ENCODE assay signal across 8 cellular contexts in the genomic region with DNA sequence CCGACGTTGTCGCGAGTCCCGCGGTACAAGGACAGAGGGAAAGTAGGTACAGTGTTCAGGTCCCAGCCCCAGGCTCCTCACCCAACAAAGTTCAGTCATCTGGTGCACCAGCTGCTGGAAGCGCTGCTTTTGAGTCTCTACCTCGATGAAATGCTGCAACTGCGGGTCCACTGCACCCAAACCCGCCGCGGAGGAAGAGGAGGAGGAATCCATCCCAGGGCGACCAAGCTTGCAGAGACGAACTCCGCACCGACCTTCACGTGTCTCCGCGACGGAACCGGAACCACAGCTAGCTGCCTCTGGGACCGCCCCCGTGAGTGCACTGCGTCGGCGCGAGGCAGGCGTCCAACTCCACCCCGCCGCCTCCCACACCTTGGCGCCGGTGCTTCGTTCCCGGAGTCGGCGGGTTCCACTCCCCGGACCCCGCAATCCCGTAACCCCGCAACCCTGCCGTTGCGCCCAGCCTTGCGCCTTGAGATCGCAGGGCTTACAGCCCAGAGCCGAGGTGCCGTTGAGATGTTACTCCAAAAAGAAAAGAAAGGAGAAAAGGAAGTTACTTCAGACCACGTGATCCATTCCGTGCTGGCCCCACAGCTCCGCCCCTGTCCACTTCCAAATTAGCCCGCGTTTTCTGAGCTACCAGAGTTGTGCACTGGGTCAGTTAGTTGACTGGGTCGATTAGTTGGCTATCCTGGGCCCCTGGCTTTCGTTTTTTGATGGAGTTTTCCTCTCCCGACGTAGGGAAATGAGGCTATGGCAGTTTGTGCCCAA. TPM values are rescaled to one million over a fixed set of nuclear protein-coding genes. Genes with fewer than 3 reads are reported as not detected.
DNase-seq lines count a peak whose midpoint lies in the region; TF ChIP-seq lines count a peak whose summit lies in the region.

A gene with protein sequence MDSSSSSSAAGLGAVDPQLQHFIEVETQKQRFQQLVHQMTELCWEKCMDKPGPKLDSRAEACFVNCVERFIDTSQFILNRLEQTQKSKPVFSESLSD (minus strand): TSS at position 291 of the 771 bp plus-strand sequence. CDS start 78 bp downstream, at position 213.

- H3K4me3 Mint-ChIP-seq in neural progenitor cell: peak within 1 kb of the TSS; percentile 90

- peak within 1 kb of the TSS; percentile 79 for H3K27ac Mint-ChIP-seq in neural progenitor cell

- H3F3A ChIP-seq in neural progenitor cell (ENCODE audit: low read depth): no peaks in the 10 kb centered on the region

- no peaks in the 10 kb centered on the region for H3K9me3 Mint-ChIP-seq in neural progenitor cell

- peaks cover 36% of the 10 kb centered on the region for H3K79me2 ChIP-seq in neural progenitor cell (ENCODE audit: low read depth)

- H3K4me3 ChIP-seq in LNCaP clone FGC (ENCODE audit: low read depth, low read length): peak within 1 kb of the TSS; percentile 82
- peak within 1 kb of the TSS; percentile 80 for H3K4me3 ChIP-seq in fibroblast of villous mesenchyme (ENCODE audit: low read depth, low read length)
- H3K4me3 ChIP-seq in neural progenitor cell: peak within 1 kb of the TSS; percentile 73

- peak within 1 kb of the TSS; percentile 92 for H2AFZ ChIP-seq in neural progenitor cell (replicated peaks)

- no peak for TF ChIP-seq CTCF in LNCaP clone FGC (IDR thresholded peaks at IDR 0.05; ENCODE audit: control insufficient read depth, extremely low read depth, insufficient read depth)
- TF ChIP-seq CTCF in fibroblast of villous mesenchyme (IDR thresholded peaks at IDR 0.05; ENCODE audit: insufficient read depth, low read depth, low read length): no peak
- TF ChIP-seq CTCF in neural progenitor cell (IDR thresholded peaks at IDR 0.05): no peak

- peaks cover 17% of the 10 kb centered on the region for H3K4me1 Mint-ChIP-seq in neural progenitor cell

- peak within 1 kb of the TSS; percentile 78 for H3K4me2 ChIP-seq in neural progenitor cell

- no peak within 1 kb of the TSS for H3K27ac ChIP-seq in neural progenitor cell

- DNase-seq in ELF-1 (ENCODE audit: low read depth, low spot score) (peak; percentile 90), H4 (ENCODE audit: low spot score) (peak; percentile 75), LNCaP clone FGC (ENCODE audit: low read depth) (peak; percentile 46), SHP77 treated with DMSO at 0.1 percent for 48 hours (lab: John Stamatoyannopoulos, UW) (peak; percentile 19), fibroblast of villous mesenchyme (ENCODE audit: low read depth) (peak; percentile 63), neural progenitor cell (ENCODE audit: low spot score) (peak; percentile 70), stromal cell of bone marrow (ENCODE audit: low read depth) (peak; percentile 50)
- DNase-seq in activated effector memory CD4-positive, alpha-beta T cell treated with anti-CD3 and anti-CD28 coated beads, Interleukin-2, amount 50 U/mL, for 16 hours: peak; percentile 93

- no peaks in the 10 kb centered on the region for H3K27me3 ChIP-seq in neural progenitor cell

- no peaks in the 10 kb centered on the region for H3K36me3 Mint-ChIP-seq in neural progenitor cell

- H4K20me1 ChIP-seq in neural progenitor cell (ENCODE audit: low read depth): no peaks in the 10 kb centered on the region

- no peaks in the 10 kb centered on the region for H3K36me3 ChIP-seq in neural progenitor cell

- H3K27me3 Mint-ChIP-seq in neural progenitor cell (ENCODE audit: insufficient read depth, low read depth): no peaks in the 10 kb centered on the region

- H3K9ac ChIP-seq in neural progenitor cell: peak within 1 kb of the TSS; percentile 68

- H3K9me3 ChIP-seq in neural progenitor cell (ENCODE audit: low read depth): no peaks in the 10 kb centered on the region

- H3K4me1 ChIP-seq in neural progenitor cell: peaks cover 9% of the 10 kb centered on the region

RNA-seq across cellular contexts. Expression of the gene that starts here (rescaled TPM):
- total RNA-seq in H4 (2014; rRNA removed; shearing (Covaris generic)): 4.5 and 8.2 TPM in 2 replicates
- total RNA-seq in fibroblast of villous mesenchyme (2.9 and 3.9 TPM in 2 replicates), neural progenitor cell (ENCODE audit: low replicate concordance) (7.7 and 9.5 TPM in 2 replicates)

Comparison
In these comparisons a context has a peak if more than half of its experiments do, and no peak if none do; other contexts are left out.
1. DNase-seq: peak in every context shown above with its lines; median percentile 93 in activated effector memory CD4-positive, alpha-beta T cell treated with anti-CD3 and anti-CD28 coated beads, Interleukin-2, amount 50 U/mL, for 16 hours; 90 in ELF-1; 75 in H4; 70 in neural progenitor cell; 63 in fibroblast of villous mesenchyme; 50 in stromal cell of bone marrow; 46 in LNCaP clone FGC; 19 in SHP77 treated with DMSO at 0.1 percent for 48 hours.